ENCODE assay signal across 25 cellular contexts in the genomic region with DNA sequence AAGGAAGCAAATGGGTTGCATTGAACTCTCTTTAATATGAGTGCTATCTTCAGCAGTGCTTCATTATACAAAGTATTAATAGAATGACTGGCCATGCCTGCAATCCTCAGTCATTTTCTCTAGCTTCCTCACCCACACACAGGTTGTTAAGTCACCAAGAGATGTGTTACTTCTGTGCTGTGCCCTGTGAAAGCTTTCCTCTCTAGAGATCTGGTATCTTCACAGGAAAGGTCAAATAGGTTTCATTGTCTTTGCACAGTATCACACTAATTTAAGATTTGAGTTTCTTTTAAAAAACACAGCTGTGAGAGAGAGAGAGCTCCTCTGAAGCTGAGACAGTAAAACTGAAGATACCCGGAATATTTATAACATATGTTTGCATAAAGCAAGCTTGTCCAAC.
"Had no signal": no experiment of that assay in that cellular context is flagged by ENCODE, and none has a peak within 500 bp of the region (broad histone marks: within the 10 kb centered on the region; RNA-seq: fewer than 3 reads in every experiment).

No MANE protein-coding gene starts in this region.

- H3K9me3 ChIP-seq: neutrophil, pancreas, prostate gland, right atrium auricular region, right lobe of liver, sigmoid colon, stomach, thoracic aorta, thyroid gland, tibial nerve, upper lobe of left lung, vagina had no signal

- DNase-seq: nephron progenitor cell; nucleus accumbens; pancreas; retina; right lobe of liver; sigmoid colon; small intestine; stimulated activated CD4-positive, alpha-beta T cell treated with anti-CD3 and anti-CD28 coated beads, Interleukin-15, amount 100 ng/mL, for 24 hours; stimulated activated CD4-positive, alpha-beta T cell treated with anti-CD3 and anti-CD28 coated beads, Interleukin-2, amount 100 ng/mL, for 24 hours; stimulated activated CD4-positive, alpha-beta T cell treated with anti-CD3 and anti-CD28 coated beads, Interleukin-2, amount 100 ng/mL, for 48 hours; stimulated activated CD4-positive, alpha-beta T cell treated with anti-CD3 and anti-CD28 coated beads, Interleukin-4, amount 100 ng/mL, for 24 hours; stimulated activated naive B cell treated with anti-CD40 and anti-IgM and Interleukin-4, amounts not matched to agents 10 μg/mL and 1 μg/mL and 100 μg/mL, for 72 hours; stimulated activated naive CD4-positive, alpha-beta T cell treated with Interleukin-2 at 50 U/mL for 16 hours; stomach; thyroid gland; trophoblast cell; upper lobe of left lung had no signal

- H3K27ac ChIP-seq: neutrophil, pancreas, prostate gland, right atrium auricular region, right lobe of liver, sigmoid colon, stomach, thoracic aorta, thyroid gland, tibial nerve, upper lobe of left lung, vagina had no signal

- H3K27me3 ChIP-seq: neutrophil, pancreas, right atrium auricular region, right lobe of liver, sigmoid colon, stomach, thyroid gland, tibial nerve, upper lobe of left lung, vagina had no signal

- H3K36me3 ChIP-seq: neutrophil, pancreas, prostate gland, right atrium auricular region, right lobe of liver, sigmoid colon, stomach, thoracic aorta, thyroid gland, tibial nerve, upper lobe of left lung, vagina had no signal

- ATAC-seq: natural killer cell treated with Interleukin-12 subunit alpha and Interleukin-12 subunit beta and Interleukin-15 and Interleukin-18, amount 100 ng/mL, for 72 hours; pancreas; right lobe of liver; stimulated activated effector memory CD8-positive, alpha-beta T cell treated with anti-CD3 and anti-CD28 coated beads, Interleukin-12 subunit alpha, Interleukin-12 subunit beta, amount 100 ng/mL, for 72 hours; stimulated activated naive B cell treated with anti-CD40 and anti-IgM and Interleukin-4, amounts not matched to agents 10 μg/mL and 1 μg/mL and 100 μg/mL, for 72 hours had no signal

- H3K4me3 ChIP-seq: pancreas, prostate gland, right atrium auricular region, right lobe of liver, sigmoid colon, stomach, thoracic aorta, thyroid gland, tibial nerve, upper lobe of left lung, vagina had no signal

- H3K4me1 ChIP-seq: pancreas, prostate gland, right atrium auricular region, right lobe of liver, sigmoid colon, stomach, thyroid gland, tibial nerve, upper lobe of left lung, vagina had no signal
